18 cellular contexts compared by ENCODE assay signal in genomic region chr4:113159901-113160545, GRCh38.
DNase-seq lines count a peak whose midpoint lies in the region; ATAC-seq and TF ChIP-seq lines count a peak whose summit lies in the region.
"Had no signal": no experiment of that assay in that cellular context is flagged by ENCODE, and none has a peak within 500 bp of the region (broad histone marks: within the 10 kb centered on the region; RNA-seq: fewer than 3 reads in every experiment).

No MANE protein-coding gene starts in this region.

- TF ChIP-seq EP300 in suprapubic skin (IDR thresholded peaks at IDR 0.05) = no peak

- TF ChIP-seq CTCF in suprapubic skin (IDR thresholded peaks at IDR 0.05) = no peak

- no peak overlapping the region for H3K4me3 ChIP-seq in suprapubic skin
- H3K4me3 ChIP-seq: HAP-1, PC-9 had no signal

- DNase-seq in HCEC 1CT (peak; percentile 13), RKO (ENCODE audit: low spot score) (peak; percentile 63), suprapubic skin (ENCODE audit: low spot score in 2 of 2) (no peak), NCI-H82 (lab: John Stamatoyannopoulos, UW) (no peak)
- no peak for DNase-seq in stimulated activated CD4-positive, alpha-beta T cell treated with anti-CD3 and anti-CD28 coated beads, Interleukin-4, amount 100 ng/mL, for 24 hours
- DNase-seq: Caco-2; CD4-positive, CD25-positive, alpha-beta regulatory T cell; EL; NCI-H1417 treated with DMSO at 0.1 percent for 48 hours; NCI-H2029; NCI-H2171 treated with DMSO at 0.1 percent for 48 hours; NCI-H510A; PC-9; Right ventricle myocardium superior had no signal

- 68% methylated on average over 4 of the region's 4 CpGs for WGBS in suprapubic skin

- H3K9me3 ChIP-seq in suprapubic skin = no peaks in the 10 kb centered on the region
- H3K9me3 ChIP-seq: Caco-2, HAP-1 had no signal

- no peak for TF ChIP-seq POLR2A in suprapubic skin (IDR thresholded peaks at IDR 0.05)

- peaks cover 6% of the 10 kb centered on the region for H3K4me1 ChIP-seq in suprapubic skin
- H3K4me1 ChIP-seq: Caco-2 had no signal

- peak overlapping the region; percentile 54 for H3K27ac ChIP-seq in suprapubic skin
- H3K27ac ChIP-seq: HL-60, PC-9 had no signal

- ATAC-seq in esophagus mucosa (peak; percentile 65), HG02678 (IDR thresholded peaks at IDR 0.05; ENCODE audit: unreplicated experiment) (no peak)

- no peaks in the 10 kb centered on the region for H3K36me3 ChIP-seq in suprapubic skin
- H3K36me3 ChIP-seq: HAP-1 had no signal

- no peaks in the 10 kb centered on the region for H3K27me3 ChIP-seq in suprapubic skin

Comparison
In these comparisons a context has a peak if more than half of its experiments do, and no peak if none do; other contexts are left out.
1. DNase-seq: peak in HCEC 1CT (single experiment) and RKO (single experiment); none in suprapubic skin (0 of 2), stimulated activated CD4-positive, alpha-beta T cell treated with anti-CD3 and anti-CD28 coated beads, Interleukin-4, amount 100 ng/mL, for 24 hours (single experiment) and NCI-H82 (single experiment).